Comparison of ENCODE assay signal across 17 cellular contexts in the genomic region with DNA sequence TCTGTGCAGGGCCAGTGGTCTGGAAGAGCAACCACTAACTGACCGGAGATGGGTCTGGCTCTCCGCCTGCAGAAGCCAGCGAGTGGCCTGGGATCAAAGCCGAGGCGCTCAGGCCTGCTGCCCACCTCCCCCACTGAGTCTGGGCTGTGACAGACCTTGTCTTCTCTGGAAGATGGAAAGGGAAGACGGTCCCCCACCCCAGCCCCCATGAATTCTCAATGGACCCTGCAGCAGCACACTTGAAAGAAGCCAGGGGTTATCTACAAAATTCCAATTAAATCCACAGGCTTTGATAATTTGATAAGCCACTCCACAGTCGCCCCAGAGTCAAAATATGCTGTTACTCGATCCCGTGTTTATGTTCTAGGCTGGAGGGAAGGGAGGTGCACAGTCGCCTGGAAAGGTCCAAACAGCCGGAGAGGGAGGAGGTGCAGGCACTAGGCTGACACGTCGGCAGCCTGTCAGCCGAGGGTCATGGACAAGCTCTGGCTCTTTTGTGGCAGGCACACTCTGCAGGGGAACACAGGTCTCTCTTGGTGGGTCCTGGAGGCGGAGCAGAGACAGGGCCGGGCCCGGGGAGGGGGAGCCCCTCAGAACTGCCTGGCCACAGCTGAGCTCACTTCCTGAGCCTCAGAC.
DNase-seq lines count a peak whose midpoint lies in the region; ATAC-seq, FAIRE-seq and TF ChIP-seq lines count a peak whose summit lies in the region.
"Had no signal": no experiment of that assay in that cellular context is flagged by ENCODE, and none has a peak within 500 bp of the region (broad histone marks: within the 10 kb centered on the region; RNA-seq: fewer than 3 reads in every experiment).

No MANE protein-coding gene starts in this region.

- H3K23ac ChIP-seq in H9 (ENCODE audit: insufficient read length, low read depth, low read length) = no peak overlapping the region

- H3K4me1 ChIP-seq in H9 (ENCODE audit: insufficient read depth, low read length) (no peaks in the 10 kb centered on the region), adipocyte (ENCODE audit: control insufficient read depth, insufficient read depth, low read length) (peaks cover 4% of the 10 kb centered on the region), hepatocyte (ENCODE audit: insufficient read depth) (peaks cover 11% of the 10 kb centered on the region), smooth muscle cell (ENCODE audit: low read depth) (peaks cover 10% of the 10 kb centered on the region), foreskin keratinocyte (peaks cover 25% of the 10 kb centered on the region)
- H3K4me1 ChIP-seq: right lobe of liver had no signal

- H3F3A ChIP-seq in smooth muscle cell (ENCODE audit: low read depth) = peaks cover 31% of the 10 kb centered on the region

- no peak overlapping the region for H4K5ac ChIP-seq in H9 (ENCODE audit: insufficient read length, low read depth, low read length)

- H3K9ac ChIP-seq in H9 (ENCODE audit: extremely low read depth, insufficient read length, low read length) (no peak overlapping the region), adipocyte (ENCODE audit: low read length) (no peak overlapping the region), smooth muscle cell (ENCODE audit: low read depth) (no peak overlapping the region)

- H3K27ac ChIP-seq in H9 (ENCODE audit: insufficient read length, low read depth, low read length) = no peak overlapping the region
- peak overlapping the region; percentile 20 for H3K27ac ChIP-seq in hepatocyte
- H3K27ac ChIP-seq in smooth muscle cell (ENCODE audit: low read depth) = peak overlapping the region; percentile 55
- no peak overlapping the region for H3K27ac ChIP-seq in foreskin keratinocyte
- H3K27ac ChIP-seq: body of pancreas, neutrophil, right lobe of liver had no signal

- H3K4me1 Mint-ChIP-seq in H9 = peaks cover 10 to 23% of the 10 kb centered on the region in 2 experiments
- H3K4me1 Mint-ChIP-seq in activated CD8-positive, alpha-beta T cell treated with anti-CD3 and anti-CD28 coated beads for 36 hours (ENCODE audit: low read depth) = peaks cover 6% of the 10 kb centered on the region

- H2AK5ac ChIP-seq in H9 (ENCODE audit: insufficient read length, low read length) = no peak overlapping the region

- no peak overlapping the region for H3T11ph ChIP-seq in H9 (ENCODE audit: low read length)

- no peak overlapping the region for H3K4me2 ChIP-seq in H9 (ENCODE audit: insufficient read depth, insufficient read length, low read length)
- peak overlapping the region; percentile 10 for H3K4me2 ChIP-seq in hepatocyte
- peak overlapping the region; percentile 58 for H3K4me2 ChIP-seq in smooth muscle cell

- no peak overlapping the region for H4K91ac ChIP-seq in H9 (ENCODE audit: insufficient read length, low read depth, low read length)

- TF ChIP-seq CTCF in H9 (conservative IDR thresholded peaks at IDR 0.05) (no peak), hepatocyte (IDR thresholded peaks at IDR 0.05; ENCODE audit: poor library complexity) (no peak), smooth muscle cell (IDR thresholded peaks at IDR 0.05; ENCODE audit: borderline replicate concordance, insufficient read depth, poor library complexity, severe bottlenecking) (no peak), foreskin keratinocyte (conservative IDR thresholded peaks at IDR 0.05) (no peak)
- TF ChIP-seq CTCF in activated CD8-positive, alpha-beta T cell treated with anti-CD3 and anti-CD28 coated beads for 36 hours (IDR thresholded peaks at IDR 0.05) = no peak

- H3K27ac Mint-ChIP-seq in H9 = peak overlapping the region; percentile 59 to 82 (median 80); a peak in 3 of 7 replicates
- H3K27ac Mint-ChIP-seq in activated CD8-positive, alpha-beta T cell treated with anti-CD3 and anti-CD28 coated beads for 36 hours = no peak overlapping the region
- H3K27ac Mint-ChIP-seq: activated CD4-positive, alpha-beta memory T cell treated with anti-CD3 and anti-CD28 coated beads for 36 hours had no signal

- no peaks in the 10 kb centered on the region for H3K79me2 ChIP-seq in H9 (ENCODE audit: insufficient read depth, low read length)
- no peaks in the 10 kb centered on the region for H3K79me2 ChIP-seq in hepatocyte
- peaks cover 8% of the 10 kb centered on the region for H3K79me2 ChIP-seq in smooth muscle cell (ENCODE audit: low read depth)

- H3K9me3 Mint-ChIP-seq in H9 = no peaks in the 10 kb centered on the region; a peak in 1 of 5 replicates
- H3K9me3 Mint-ChIP-seq in activated CD8-positive, alpha-beta T cell treated with anti-CD3 and anti-CD28 coated beads for 36 hours = no peaks in the 10 kb centered on the region
- H3K9me3 Mint-ChIP-seq: activated CD4-positive, alpha-beta memory T cell treated with anti-CD3 and anti-CD28 coated beads for 36 hours; activated T-cell treated with anti-CD3 and anti-CD28 coated beads, Interleukin-2, amount 50 U/mL, for 4 hours had no signal

- no peak overlapping the region for H2BK120ac ChIP-seq in H9 (ENCODE audit: low read depth, low read length, poor library complexity, severe bottlenecking)

- CTCF ChIA-PET in activated CD8-positive, alpha-beta T cell treated with anti-CD3 and anti-CD28 coated beads for 36 hours (lab: Charles Lee) = no interaction called here

- no peaks in the 10 kb centered on the region for H3K23me2 ChIP-seq in H9 (ENCODE audit: insufficient read length, low read depth, low read length, poor library complexity, severe bottlenecking)

- H2BK15ac ChIP-seq in H9 (ENCODE audit: low read depth, low read length) = no peak overlapping the region

- POLR2A ChIA-PET in activated CD8-positive, alpha-beta T cell treated with anti-CD3 and anti-CD28 coated beads for 36 hours (lab: Charles Lee) = no interaction called here

- H2BK12ac ChIP-seq in H9 (ENCODE audit: insufficient read length, low read depth, low read length) = no peak overlapping the region

- H3K9me2 ChIP-seq in hepatocyte (replicated peaks; ENCODE audit: insufficient read depth) = no peaks in the 10 kb centered on the region

- no peak overlapping the region for H2BK5ac ChIP-seq in H9 (ENCODE audit: insufficient read length, low read length)

- H2BK20ac ChIP-seq in H9 (ENCODE audit: low read depth, low read length, poor library complexity, severe bottlenecking) = no peak overlapping the region

- no peak for TF ChIP-seq POLR2A in H54 (IDR thresholded peaks at IDR 0.05; ENCODE audit: low read depth, low read length)

- H3K36me3 ChIP-seq in adipocyte (ENCODE audit: control insufficient read depth, insufficient read depth, low read length, severe bottlenecking) (peaks cover 7% of the 10 kb centered on the region), hepatocyte (replicated peaks; ENCODE audit: insufficient read depth, low read depth) (no peaks in the 10 kb centered on the region), smooth muscle cell (ENCODE audit: low read depth) (no peaks in the 10 kb centered on the region)
- H3K36me3 ChIP-seq: neutrophil, right lobe of liver had no signal

- H3K14ac ChIP-seq in H9 (ENCODE audit: insufficient read depth, low read length) = no peak overlapping the region; the same call in 1 of the 2 replicates

- DNase-seq in H9 = no peak
- DNase-seq in adipocyte (ENCODE audit: low read depth) = peak; percentile 17
- no peak for DNase-seq in hepatocyte (ENCODE audit: low spot score)
- no peak for DNase-seq in smooth muscle cell (lab: John Stamatoyannopoulos, UW; ENCODE audit: unreplicated experiment)
- DNase-seq in H54 (ENCODE audit: insufficient read length, low spot score) = no peak
- no peak for DNase-seq in foreskin keratinocyte
- DNase-seq in activated CD8-positive, alpha-beta T cell treated with anti-CD3 and anti-CD28 coated beads for 36 hours = no peak
- DNase-seq: activated naive CD4-positive, alpha-beta T cell treated with anti-CD3 and anti-CD28 coated beads, Interleukin-2, amount 50 U/mL, for 16 hours; activated T-cell treated with anti-CD3 and anti-CD28 coated beads, Interleukin-2, amount 50 U/mL, for 4 hours; body of pancreas; NCI-H2029; stimulated activated CD4-positive, alpha-beta T cell treated with anti-CD3 and anti-CD28 coated beads, Interleukin-2, amount 100 ng/mL, for 24 hours had no signal

- H3K4ac ChIP-seq in H9 (ENCODE audit: low read depth, low read length) = no peak overlapping the region

- FAIRE-seq in H54 (lab: Jason Lieb, UNC) = no peak
- FAIRE-seq: keratinocyte had no signal

- H3K27me3 ChIP-seq in H9 (ENCODE audit: insufficient read depth, low read length) (no peaks in the 10 kb centered on the region), adipocyte (replicated peaks; ENCODE audit: control insufficient read depth, insufficient read depth, low read length) (peaks cover 3% of the 10 kb centered on the region), hepatocyte (no peaks in the 10 kb centered on the region), smooth muscle cell (ENCODE audit: low read depth) (no peaks in the 10 kb centered on the region), foreskin keratinocyte (no peaks in the 10 kb centered on the region)
- H3K27me3 ChIP-seq: body of pancreas, neutrophil, right lobe of liver had no signal

- no peak overlapping the region for H3K4me3 ChIP-seq in adipocyte (ENCODE audit: low read length)
- H3K4me3 ChIP-seq in hepatocyte = no peak overlapping the region
- H3K4me3 ChIP-seq in smooth muscle cell = no peak overlapping the region
- H3K4me3 ChIP-seq: body of pancreas, right lobe of liver had no signal

- no peak for ATAC-seq in foreskin keratinocyte
- ATAC-seq in activated CD8-positive, alpha-beta T cell treated with anti-CD3 and anti-CD28 coated beads for 36 hours = no peak
- ATAC-seq: activated T-cell treated with anti-CD3 and anti-CD28 coated beads, Interleukin-2, amount 50 U/mL, for 4 hours; body of pancreas; esophagus mucosa; right lobe of liver had no signal

- H3K36me3 Mint-ChIP-seq in H9 (ENCODE audit: insufficient read depth in 1 of 3, low read depth in 3 of 3) = no peaks in the 10 kb centered on the region; a peak in 1 of 7 replicates
- H3K36me3 Mint-ChIP-seq in activated CD8-positive, alpha-beta T cell treated with anti-CD3 and anti-CD28 coated beads for 36 hours (ENCODE audit: low read depth) = no peaks in the 10 kb centered on the region
- H3K36me3 Mint-ChIP-seq: activated CD4-positive, alpha-beta memory T cell treated with anti-CD3 and anti-CD28 coated beads for 36 hours had no signal

- H3K9me3 ChIP-seq in H9 (ENCODE audit: control insufficient read depth, low read depth, low read length) (no peaks in the 10 kb centered on the region), adipocyte (ENCODE audit: control insufficient read depth, low read length) (no peaks in the 10 kb centered on the region), hepatocyte (ENCODE audit: low read depth) (no peaks in the 10 kb centered on the region), smooth muscle cell (replicated peaks; ENCODE audit: low read depth) (no peaks in the 10 kb centered on the region)
- H3K9me3 ChIP-seq: body of pancreas, neutrophil, right lobe of liver had no signal

- H3K27me3 Mint-ChIP-seq in H9 (ENCODE audit: low read depth) = no peaks in the 10 kb centered on the region; the same call in 1 of the 2 replicates
- H3K27me3 Mint-ChIP-seq in activated CD8-positive, alpha-beta T cell treated with anti-CD3 and anti-CD28 coated beads for 36 hours = no peaks in the 10 kb centered on the region
- H3K27me3 Mint-ChIP-seq: activated CD4-positive, alpha-beta memory T cell treated with anti-CD3 and anti-CD28 coated beads for 36 hours had no signal

- H4K8ac ChIP-seq in H9 (replicated peaks; ENCODE audit: insufficient read length, low read depth, low read length) = no peak overlapping the region

- H3K4me3 Mint-ChIP-seq in H9 = no peak overlapping the region
- H3K4me3 Mint-ChIP-seq in activated CD8-positive, alpha-beta T cell treated with anti-CD3 and anti-CD28 coated beads for 36 hours = no peak overlapping the region
- H3K4me3 Mint-ChIP-seq: activated CD4-positive, alpha-beta memory T cell treated with anti-CD3 and anti-CD28 coated beads for 36 hours; activated T-cell treated with anti-CD3 and anti-CD28 coated beads, Interleukin-2, amount 50 U/mL, for 4 hours had no signal

- no peak overlapping the region for H3K56ac ChIP-seq in H9 (ENCODE audit: insufficient read length, low read depth, low read length)

- no peak overlapping the region for H2AFZ ChIP-seq in H9 (ENCODE audit: low read length)
- H2AFZ ChIP-seq in hepatocyte = no peak overlapping the region
- no peak overlapping the region for H2AFZ ChIP-seq in smooth muscle cell (ENCODE audit: low read depth)

- H4K20me1 ChIP-seq in H9 (ENCODE audit: control insufficient read depth, insufficient read depth, insufficient read length) (no peaks in the 10 kb centered on the region), hepatocyte (ENCODE audit: insufficient read depth, poor library complexity, severe bottlenecking) (no peaks in the 10 kb centered on the region), smooth muscle cell (ENCODE audit: low read depth) (no peaks in the 10 kb centered on the region)

- no peaks in the 10 kb centered on the region for H3K79me1 ChIP-seq in H9 (ENCODE audit: insufficient read depth, low read depth, low read length, poor library complexity, severe bottlenecking)

- no CpG with 5 or more reads among the region's 17 CpGs for WGBS in H9 (ENCODE audit: extremely low coverage, insufficient read length, low lambda C conversion rate)
- 30% methylated on average over 17 of the region's 17 CpGs for WGBS in hepatocyte (ENCODE audit: low lambda C conversion rate, missing lambda C conversion rate)
- 9% methylated on average over 17 of the region's 17 CpGs for WGBS in smooth muscle cell (ENCODE audit: low lambda C conversion rate)

- no peak overlapping the region for H3K18ac ChIP-seq in H9 (ENCODE audit: insufficient read length, low read depth, low read length)

- intact Hi-C loops in activated CD8-positive, alpha-beta T cell treated with anti-CD3 and anti-CD28 coated beads for 36 hours (cut with micrococcal nuclease) = no loop called here

Comparison
In these comparisons a context has a peak if more than half of its experiments do, and no peak if none do; other contexts are left out.
1. H3K27ac ChIP-seq: peak in hepatocyte (single experiment) and smooth muscle cell (single experiment); none in H9 (single experiment) and foreskin keratinocyte (single experiment).